In the genomic region with DNA sequence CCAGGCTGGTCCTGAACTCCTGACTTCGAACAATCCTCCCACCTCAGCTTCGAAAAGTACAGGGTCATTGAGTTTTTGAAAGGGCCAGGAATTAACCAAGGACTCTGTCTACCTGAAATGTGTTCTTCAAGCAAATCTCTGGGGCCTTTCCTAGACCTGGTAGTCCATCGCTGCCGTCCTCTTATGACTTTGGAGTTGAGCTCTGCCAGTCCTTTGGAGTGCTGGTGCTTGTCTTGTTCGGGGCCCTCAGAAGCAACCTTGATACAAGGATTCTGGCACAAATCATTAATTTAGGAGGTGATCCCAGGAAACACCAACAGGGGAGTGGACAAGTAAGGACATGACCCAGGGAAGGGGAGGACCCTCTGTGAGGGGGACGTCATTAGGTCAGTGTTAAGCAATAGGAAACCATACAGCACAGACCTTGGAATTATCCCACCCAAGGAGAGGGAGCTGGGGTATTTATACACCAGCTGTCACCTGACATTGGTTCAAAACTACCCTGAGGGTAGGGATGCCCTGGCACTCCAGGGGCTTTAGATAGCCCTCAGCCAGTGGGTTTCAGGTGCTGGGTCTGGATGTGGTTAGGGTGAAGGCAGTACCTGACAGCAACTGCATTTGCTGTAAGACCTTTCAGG, we compare ENCODE assay signal across 28 cellular contexts.
"Had no signal": no experiment of that assay in that cellular context is flagged by ENCODE, and none has a peak within 500 bp of the region (broad histone marks: within the 10 kb centered on the region; RNA-seq: fewer than 3 reads in every experiment).

No MANE protein-coding gene starts in this region.

- H3K27me3 ChIP-seq: brain microvascular endothelial cell had no signal

- H3K36me3 Mint-ChIP-seq: activated naive CD8-positive, alpha-beta T cell treated with anti-CD3 and anti-CD28 coated beads for 36 hours had no signal

- ATAC-seq: activated CD8-positive, alpha-beta T cell treated with anti-CD3 and anti-CD28 coated beads for 36 hours; activated T-cell treated with anti-CD3 and anti-CD28 coated beads, Interleukin-2, amount 50 U/mL, for 72 hours; activated T-helper 17 cell treated with anti-CD3 and anti-CD28 coated beads, Interleukin-2, amount 50 U/mL, for 72 hours; K562; PC-3 had no signal

- H3K9me3 Mint-ChIP-seq: activated CD4-positive, alpha-beta T cell treated with anti-CD3 and anti-CD28 coated beads, Interleukin-2, amount 10 ng/mL, durations not matched to agents 24 days and 14 days; activated CD8-positive, alpha-beta T cell treated with anti-CD3 and anti-CD28 coated beads for 36 hours; activated naive CD8-positive, alpha-beta T cell treated with anti-CD3 and anti-CD28 coated beads for 36 hours; activated T-helper 17 cell treated with anti-CD3 and anti-CD28 coated beads, Interleukin-2, amount 50 U/mL, for 72 hours; central memory CD8-positive, alpha-beta T cell had no signal

- H3K27ac Mint-ChIP-seq: activated CD4-positive, alpha-beta T cell treated with anti-CD3 and anti-CD28 coated beads, Interleukin-2, amount 10 ng/mL, durations not matched to agents 24 days and 14 days; activated CD8-positive, alpha-beta T cell treated with anti-CD3 and anti-CD28 coated beads for 36 hours; activated naive CD8-positive, alpha-beta T cell treated with anti-CD3 and anti-CD28 coated beads for 36 hours; activated T-cell treated with anti-CD3 and anti-CD28 coated beads, Interleukin-2, amount 50 U/mL, for 72 hours; activated T-helper 17 cell treated with anti-CD3 and anti-CD28 coated beads, Interleukin-2, amount 50 U/mL, for 72 hours had no signal

- H3K27ac ChIP-seq: brain microvascular endothelial cell, RWPE1 had no signal

- H3K4me3 ChIP-seq: K562 had no signal

- H3K4me3 Mint-ChIP-seq: activated CD4-positive, alpha-beta T cell treated with anti-CD3 and anti-CD28 coated beads, Interleukin-2, amount 10 ng/mL, durations not matched to agents 24 days and 14 days; activated CD8-positive, alpha-beta T cell treated with anti-CD3 and anti-CD28 coated beads for 36 hours; activated naive CD8-positive, alpha-beta T cell treated with anti-CD3 and anti-CD28 coated beads for 36 hours; activated T-cell treated with anti-CD3 and anti-CD28 coated beads, Interleukin-2, amount 50 U/mL, for 72 hours; activated T-helper 17 cell treated with anti-CD3 and anti-CD28 coated beads, Interleukin-2, amount 50 U/mL, for 72 hours; central memory CD8-positive, alpha-beta T cell had no signal

- H3K4me1 Mint-ChIP-seq: activated CD4-positive, alpha-beta T cell treated with anti-CD3 and anti-CD28 coated beads, Interleukin-2, amount 10 ng/mL, durations not matched to agents 24 days and 14 days; activated naive CD8-positive, alpha-beta T cell treated with anti-CD3 and anti-CD28 coated beads for 36 hours; activated T-helper 17 cell treated with anti-CD3 and anti-CD28 coated beads, Interleukin-2, amount 50 U/mL, for 72 hours; central memory CD8-positive, alpha-beta T cell had no signal

- H3K36me3 ChIP-seq: brain microvascular endothelial cell had no signal

- DNase-seq: activated CD4-positive, alpha-beta T cell treated with anti-CD3 and anti-CD28 coated beads, Interleukin-2, amount 10 ng/mL, durations not matched to agents 24 days and 14 days; activated CD4-positive, alpha-beta T cell treated with anti-CD3 and anti-CD28 coated beads, Interleukin-2, amount 50 U/mL, for 4 hours; activated CD8-positive, alpha-beta T cell treated with anti-CD3 and anti-CD28 coated beads for 36 hours; activated effector memory CD4-positive, alpha-beta T cell treated with anti-CD3 and anti-CD28 coated beads, Interleukin-2, amount 50 U/mL, for 16 hours; activated naive CD4-positive, alpha-beta T cell; activated naive CD4-positive, alpha-beta T cell treated with anti-CD3 and anti-CD28 coated beads, Interleukin-2, amount 50 U/mL, for 16 hours; activated naive CD8-positive, alpha-beta T cell treated with anti-CD3 and anti-CD28 coated beads for 36 hours; activated T-cell treated with anti-CD3 and anti-CD28 coated beads, Interleukin-2, amount 50 U/mL, for 1 hour; activated T-cell treated with anti-CD3 and anti-CD28 coated beads, Interleukin-2, amount 50 U/mL, for 72 hours; amniotic stem cell; aorta; brain microvascular endothelial cell; NCI-H1092 treated with DMSO at 0.1 percent for 48 hours; NCI-H1417; NCI-H146; NCI-H187; NCI-H2029 treated with DMSO at 0.1 percent for 48 hours; NCI-H2107; NCI-H345; NCI-H524 treated with DMSO at 0.1 percent for 48 hours; NK-92 treated with Interleukin-12 subunit alpha and Interleukin-12 subunit beta, amount 100 ng/mL, for 24 hours; PC-3; Right ventricle myocardium superior; SW 1271 had no signal
